Comparison of ENCODE assay signal across 15 cellular contexts in genomic region chr17:81561494-81561885, GRCh38. TPM values are rescaled to one million over a fixed set of nuclear protein-coding genes. Genes with fewer than 3 reads are reported as not detected.
A peak's percentile ranks its signal among the peaks of the same experiment; 100 is the strongest.
DNase-seq lines count a peak whose midpoint lies in the region; ATAC-seq lines count a peak whose summit lies in the region.
"Had no signal": no experiment of that assay in that cellular context is flagged by ENCODE, and none has a peak within 500 bp of the region (broad histone marks: within the 10 kb centered on the region; RNA-seq: fewer than 3 reads in every experiment).

No MANE protein-coding gene starts in this region.

- peak overlapping the region; percentile 6 to 69 (median 50); a peak in 15 of 22 replicates for H3K9ac ChIP-seq in BLaER1 treated with 17β-estradiol and CSF1 and Interleukin-3, amounts not matched to agents 10 nM and 100 nM

- DNase-seq in LHCN-M2 (ENCODE audit: low read depth), result peak; percentile 65
- DNase-seq in activated naive CD8-positive, alpha-beta T cell treated with anti-CD3 and anti-CD28 coated beads for 36 hours, result no peak
- DNase-seq in memory B cell (ENCODE audit: low spot score in 2 of 2), result no peak
- DNase-seq in head of caudate nucleus, result no peak
- DNase-seq: activated CD8-positive, alpha-beta memory T cell treated with anti-CD3 and anti-CD28 coated beads, Interleukin-2, amount 10 ng/mL, durations not matched to agents 7 days and 5 days; activated naive CD4-positive, alpha-beta T cell treated with anti-CD3 and anti-CD28 coated beads, Interleukin-2, amount 10 ng/mL, durations not matched to agents 7 days and 5 days; AML-193; endodermal cell; NCI-H2171 had no signal

- H3K36me3 ChIP-seq in BLaER1 treated with 17β-estradiol and CSF1 and Interleukin-3, amounts not matched to agents 10 nM and 100 nM, result peaks cover 78 to 100% (median 100%) of the 10 kb centered on the region in 11 experiments

- peak overlapping the region; percentile 15 to 85 (median 58); a peak in 20 of 22 replicates for H3K4me2 ChIP-seq in BLaER1 treated with 17β-estradiol and CSF1 and Interleukin-3, amounts not matched to agents 10 nM and 100 nM

- peak overlapping the region in 2 of 10 experiments; percentile 10 to 13; a peak in 1 of 20 replicates for H3K4me3 ChIP-seq in BLaER1 treated with 17β-estradiol and CSF1 and Interleukin-3, amounts not matched to agents 10 nM and 100 nM
- H3K4me3 ChIP-seq: cardiac muscle cell, heart left ventricle had no signal

- ATAC-seq in memory B cell (ENCODE audit: low read depth) (peak; percentile 3), HG03442 (IDR thresholded peaks at IDR 0.05; ENCODE audit: unreplicated experiment) (no peak), GM21576 (IDR thresholded peaks at IDR 0.05; ENCODE audit: unreplicated experiment) (no peak), GM19351 (IDR thresholded peaks at IDR 0.05; ENCODE audit: unreplicated experiment) (no peak)
- ATAC-seq: activated CD8-positive, alpha-beta memory T cell treated with anti-CD3 and anti-CD28 coated beads, Interleukin-2, amount 10 ng/mL, durations not matched to agents 7 days and 5 days; heart left ventricle had no signal

- peaks cover 2% of the 10 kb centered on the region for H3K4me1 Mint-ChIP-seq in activated naive CD8-positive, alpha-beta T cell treated with anti-CD3 and anti-CD28 coated beads for 36 hours
- H3K4me1 Mint-ChIP-seq in memory B cell, result peaks cover 20% of the 10 kb centered on the region
- H3K4me1 Mint-ChIP-seq: activated CD8-positive, alpha-beta memory T cell treated with anti-CD3 and anti-CD28 coated beads, Interleukin-2, amount 10 ng/mL, durations not matched to agents 7 days and 5 days; endodermal cell had no signal

- no peaks in the 10 kb centered on the region for H3K9me3 ChIP-seq in BLaER1 treated with 17β-estradiol and CSF1 and Interleukin-3, amounts not matched to agents 10 nM and 100 nM (replicated peaks in 1 of 11)
- H3K9me3 ChIP-seq: heart left ventricle had no signal

- peaks cover 13 to 64% (median 39%) of the 10 kb centered on the region in 11 experiments; a peak in 20 of 22 replicates for H4K20me1 ChIP-seq in BLaER1 treated with 17β-estradiol and CSF1 and Interleukin-3, amounts not matched to agents 10 nM and 100 nM

- intact Hi-C loops in head of caudate nucleus (cut with DNase I), result no loop called here

- peaks cover 21% of the 10 kb centered on the region for H3K36me3 Mint-ChIP-seq in activated naive CD8-positive, alpha-beta T cell treated with anti-CD3 and anti-CD28 coated beads for 36 hours
- H3K36me3 Mint-ChIP-seq in memory B cell, result peaks cover 27% of the 10 kb centered on the region

- H3K27me3 ChIP-seq in BLaER1 treated with 17β-estradiol and CSF1 and Interleukin-3, amounts not matched to agents 10 nM and 100 nM, result no peaks in the 10 kb centered on the region
- H3K27me3 ChIP-seq: cardiac muscle cell, heart left ventricle had no signal

- H3K27ac Mint-ChIP-seq in activated naive CD8-positive, alpha-beta T cell treated with anti-CD3 and anti-CD28 coated beads for 36 hours, result peak overlapping the region; percentile 66
- H3K27ac Mint-ChIP-seq in memory B cell, result peak overlapping the region; percentile 99
- H3K27ac Mint-ChIP-seq: activated naive CD4-positive, alpha-beta T cell treated with anti-CD3 and anti-CD28 coated beads, Interleukin-2, amount 10 ng/mL, durations not matched to agents 7 days and 5 days; endodermal cell had no signal

- H3K4me3 Mint-ChIP-seq in activated naive CD8-positive, alpha-beta T cell treated with anti-CD3 and anti-CD28 coated beads for 36 hours, result no peak overlapping the region
- no peak overlapping the region for H3K4me3 Mint-ChIP-seq in memory B cell
- H3K4me3 Mint-ChIP-seq: activated CD8-positive, alpha-beta memory T cell treated with anti-CD3 and anti-CD28 coated beads, Interleukin-2, amount 10 ng/mL, durations not matched to agents 7 days and 5 days; activated naive CD4-positive, alpha-beta T cell treated with anti-CD3 and anti-CD28 coated beads, Interleukin-2, amount 10 ng/mL, durations not matched to agents 7 days and 5 days; endodermal cell had no signal

- no peaks in the 10 kb centered on the region for H3K9me3 Mint-ChIP-seq in activated naive CD8-positive, alpha-beta T cell treated with anti-CD3 and anti-CD28 coated beads for 36 hours
- H3K9me3 Mint-ChIP-seq in memory B cell, result no peaks in the 10 kb centered on the region
- H3K9me3 Mint-ChIP-seq: activated naive CD4-positive, alpha-beta T cell treated with anti-CD3 and anti-CD28 coated beads, Interleukin-2, amount 10 ng/mL, durations not matched to agents 7 days and 5 days; endodermal cell had no signal

- no peaks in the 10 kb centered on the region for H3K27me3 Mint-ChIP-seq in activated naive CD8-positive, alpha-beta T cell treated with anti-CD3 and anti-CD28 coated beads for 36 hours
- H3K27me3 Mint-ChIP-seq in memory B cell, result no peaks in the 10 kb centered on the region
- H3K27me3 Mint-ChIP-seq: activated CD8-positive, alpha-beta memory T cell treated with anti-CD3 and anti-CD28 coated beads, Interleukin-2, amount 10 ng/mL, durations not matched to agents 7 days and 5 days; activated naive CD4-positive, alpha-beta T cell treated with anti-CD3 and anti-CD28 coated beads, Interleukin-2, amount 10 ng/mL, durations not matched to agents 7 days and 5 days had no signal

- H3K4me1 ChIP-seq in BLaER1 treated with 17β-estradiol and CSF1 and Interleukin-3, amounts not matched to agents 10 nM and 100 nM, result peaks cover 21 to 100% (median 59%) of the 10 kb centered on the region in 10 experiments

- H3K27ac ChIP-seq in BLaER1 treated with 17β-estradiol and CSF1 and Interleukin-3, amounts not matched to agents 10 nM and 100 nM, result peak overlapping the region; percentile 12 to 85 (median 70); a peak in 19 of 22 replicates
- H3K27ac ChIP-seq: cardiac muscle cell had no signal

RNA-seq across cellular contexts. Expression of gene FAAP100, which starts 9.3 kb away (rescaled TPM):
- total RNA-seq in LHCN-M2 (2014; rRNA removed), result 27.2 and 31.3 TPM in 2 replicates
- 20.5 TPM for polyA plus RNA-seq in LHCN-M2 (2012)
- 10 to 100 TPM; 48.1 to 51.1 TPM for total RNA-seq in activated naive CD8-positive, alpha-beta T cell treated with anti-CD3 and anti-CD28 coated beads for 36 hours

RNA-seq across cellular contexts. Expression of gene FSCN2, which starts 33.3 kb away (rescaled TPM):
- 0.26 and 0.29 TPM in 2 replicates for total RNA-seq in LHCN-M2 (2014; rRNA removed)
- polyA plus RNA-seq in LHCN-M2 (2012), result 0.70 TPM
- total RNA-seq in activated naive CD8-positive, alpha-beta T cell treated with anti-CD3 and anti-CD28 coated beads for 36 hours, result under 1 TPM; 0.29 to 0.36 TPM

RNA-seq across cellular contexts. Expression of gene ACTG1, which starts 48.9 kb away (rescaled TPM):
- 6,893 and 8,596 TPM in 2 replicates for total RNA-seq in LHCN-M2 (2014; rRNA removed)
- 8,200 TPM for polyA plus RNA-seq in LHCN-M2 (2012)
- 1,000 to 10,000 TPM; 4,989 to 4,998 TPM for total RNA-seq in activated naive CD8-positive, alpha-beta T cell treated with anti-CD3 and anti-CD28 coated beads for 36 hours
